ENCODE assay signal across 8 cellular contexts in genomic region chr11:11308249-11308648, GRCh38.
"Had no signal": no experiment of that assay in that cellular context is flagged by ENCODE, and none has a peak within 500 bp of the region (broad histone marks: within the 10 kb centered on the region; RNA-seq: fewer than 3 reads in every experiment).

No MANE protein-coding gene starts in this region.

- H3K4me3 Mint-ChIP-seq: GM23338, HFFc6 had no signal

- H3K9me3 Mint-ChIP-seq: GM23338, HFFc6 had no signal

- DNase-seq: H7, HFFc6, IMR-90, KG1 had no signal

- H3K27ac Mint-ChIP-seq: GM23338, HFFc6 had no signal

- ATAC-seq: GM23338, HCT116, K562 had no signal

- FAIRE-seq: H1, K562 had no signal
